In genomic region chr17:72423718-72424117, GRCh38 we compare ENCODE assay signal across 1 cellular context.
TF ChIP-seq lines count a peak whose summit lies in the region.

No MANE protein-coding gene starts in this region.

TF ChIP-seq in HCT116, 20 proteins besides CTCF, POLR2A, EP300 and RAD21 (continued from another document):
- no peak for TF ChIP-seq YY1 (IDR thresholded peaks at IDR 0.05; ENCODE audit: extremely low read depth, insufficient replicate concordance, low read depth, low read length)
- no peak for TF ChIP-seq REST (IDR thresholded peaks at IDR 0.05; ENCODE audit: low read depth)
- TF ChIP-seq CBX3 (IDR thresholded peaks at IDR 0.05; ENCODE audit: low read depth) = no peak
- TF ChIP-seq CEBPB (IDR thresholded peaks at IDR 0.05; ENCODE audit: low read depth) = no peak
- TF ChIP-seq JUND (IDR thresholded peaks at IDR 0.05) = no peak
- no peak for TF ChIP-seq SRF (IDR thresholded peaks at IDR 0.05; ENCODE audit: low read depth)
- TF ChIP-seq EZH2phosphoT487 (IDR thresholded peaks at IDR 0.05; ENCODE audit: borderline replicate concordance) = no peak
- TF ChIP-seq EGR1 (IDR thresholded peaks at IDR 0.05; ENCODE audit: low read depth) = no peak
